ENCODE assay signal across 33 cellular contexts in genomic region chr12:102676812-102677211, GRCh38.
DNase-seq lines count a peak whose midpoint lies in the region; ATAC-seq, FAIRE-seq and TF ChIP-seq lines count a peak whose summit lies in the region.
"Had no signal": no experiment of that assay in that cellular context is flagged by ENCODE, and none has a peak within 500 bp of the region (broad histone marks: within the 10 kb centered on the region; RNA-seq: fewer than 3 reads in every experiment).

No MANE protein-coding gene starts in this region.

- no peaks in the 10 kb centered on the region for H3K79me2 ChIP-seq in HepG2 (ENCODE audit: insufficient read depth, low read length)

- intact Hi-C loops in right lobe of liver (cut with DNase I) = no loop called here
- intact Hi-C loops in HepG2 (cut with micrococcal nuclease; ENCODE audit: unreplicated experiment) = no loop called here

- peak; percentile 25 to 59 (median 47) for DNase-seq in right lobe of liver
- DNase-seq in HepG2 (ENCODE audit: low spot score) = no peak
- peak; percentile 47 for DNase-seq in left lobe of liver (ENCODE audit: low spot score)
- DNase-seq in mesenchymal stem cell = no peak
- DNase-seq in DMS153 treated with DMSO at 0.1 percent for 48 hours (lab: John Stamatoyannopoulos, UW; ENCODE audit: unreplicated experiment) = no peak
- DNase-seq: 8988T; ACHN; AML-193; BE2C; C1 segment of cervical spinal cord; Caco-2; Calu3; CD4-positive, alpha-beta memory T cell; CD4-positive, alpha-beta T cell; CD4-positive, CD25-positive, alpha-beta regulatory T cell; CD8-positive, alpha-beta memory T cell; CD8-positive, alpha-beta T cell; COR-L47; DMS 273 treated with DMSO at 0.1 percent for 48 hours; DMS153; DMS53; DMS79; DMS79 treated with DMSO at 0.1 percent for 48 hours; DND-41; EL had no signal

- no peak for TF ChIP-seq EP300 in HepG2 (IDR thresholded peaks at IDR 0.05; ENCODE audit: low read depth in 2 of 2, low read length in 2 of 2)
- no peak for TF ChIP-seq EP300 in HepG2 (CRISPR knock-in tag; IDR thresholded peaks at IDR 0.05; ENCODE audit: borderline replicate concordance)

- WGBS in right lobe of liver (ENCODE audit: insufficient coverage, low coverage, low lambda C conversion rate, missing lambda C conversion rate) = 20% methylated on average over 1 of the region's 1 CpG
- no CpG with 5 or more reads among the region's 1 CpG for WGBS in HepG2 (ENCODE audit: low lambda C conversion rate)
- WGBS in mesenchymal stem cell = 75% methylated on average over 1 of the region's 1 CpG

- H3K27ac ChIP-seq in right lobe of liver (no peak overlapping the region), HepG2 (ENCODE audit: extremely low read length, insufficient read depth, low read length) (no peak overlapping the region), mesenchymal stem cell (ENCODE audit: low read length, poor library complexity, severe bottlenecking) (no peak overlapping the region)
- H3K27ac ChIP-seq: 22Rv1; A549; BLaER1; BLaER1 treated with 17β-estradiol and CSF1 and Interleukin-3, amounts not matched to agents 10 nM and 100 nM; C4-2B had no signal

- no peak overlapping the region for H2BK120ac ChIP-seq in mesenchymal stem cell (ENCODE audit: low read depth, low read length)

- H3K4me3 ChIP-seq in right lobe of liver (no peak overlapping the region), HepG2 (replicated peaks in 1 of 3; ENCODE audit: insufficient read depth in 1 of 3, low read depth in 2 of 3, low read length in 3 of 3) (no peak overlapping the region), mesenchymal stem cell (ENCODE audit: insufficient read depth in 1 of 2, low read depth in 1 of 2, low read length in 2 of 2) (no peak overlapping the region)
- H3K4me3 ChIP-seq: A549; BLaER1; BLaER1 treated with 17β-estradiol and CSF1 and Interleukin-3, amounts not matched to agents 10 nM and 100 nM had no signal

- CTCF ChIA-PET in HepG2 (lab: Yijun Ruan, JAX; ENCODE audit: low intra/inter-chr PET ratio, low total read pairs) = no interaction called here

- H2AFZ ChIP-seq in HepG2 (ENCODE audit: low read length) = no peak overlapping the region
- no peak overlapping the region for H2AFZ ChIP-seq in mesenchymal stem cell (ENCODE audit: low read depth, low read length)

- H3K18ac ChIP-seq in mesenchymal stem cell (ENCODE audit: low read depth in 1 of 2, low read length in 2 of 2) = no peak overlapping the region

- H3K23ac ChIP-seq in mesenchymal stem cell (ENCODE audit: low read length in 2 of 2) = no peak overlapping the region

- H2AK5ac ChIP-seq in mesenchymal stem cell (ENCODE audit: low read length, severe bottlenecking) = no peak overlapping the region

- H3K4me1 ChIP-seq in right lobe of liver = peaks cover 0 to 7% (median 3%) of the 10 kb centered on the region in 4 donors
- no peaks in the 10 kb centered on the region for H3K4me1 ChIP-seq in HepG2 (ENCODE audit: insufficient read depth, low read length)
- no peaks in the 10 kb centered on the region for H3K4me1 ChIP-seq in mesenchymal stem cell (ENCODE audit: control insufficient read depth, insufficient read depth, low read depth, low read length)
- H3K4me1 ChIP-seq: A549; BE2C; BLaER1; BLaER1 treated with 17β-estradiol and CSF1 and Interleukin-3, amounts not matched to agents 10 nM and 100 nM; Caco-2 had no signal

- ATAC-seq in right lobe of liver (peak; percentile 41 to 92 (median 52)), HepG2 (no peak), left lobe of liver (peak; percentile 79), GM19324 (IDR thresholded peaks at IDR 0.05; ENCODE audit: low FRiP score, unreplicated experiment) (no peak)
- ATAC-seq: A549; CD8-positive, alpha-beta T cell had no signal

- no peak for TF ChIP-seq RAD21 in HepG2 (CRISPR knock-in tag; IDR thresholded peaks at IDR 0.05)

- no peaks in the 10 kb centered on the region for H3K9me3 ChIP-seq in right lobe of liver
- peaks cover 19% of the 10 kb centered on the region for H3K9me3 ChIP-seq in HepG2 (ENCODE audit: low read length)
- H3K9me3 ChIP-seq in mesenchymal stem cell (ENCODE audit: control insufficient read depth, low read length) = peaks cover 29% of the 10 kb centered on the region
- H3K9me3 ChIP-seq: BE2C had no signal

- no peak overlapping the region for H3K4ac ChIP-seq in mesenchymal stem cell (ENCODE audit: low read depth in 1 of 2, low read length in 2 of 2)

- no peaks in the 10 kb centered on the region for H4K20me1 ChIP-seq in HepG2 (ENCODE audit: insufficient read depth, low read length)
- H4K20me1 ChIP-seq: BLaER1; BLaER1 treated with 17β-estradiol and CSF1 and Interleukin-3, amounts not matched to agents 10 nM and 100 nM had no signal

- TF ChIP-seq CTCF in right lobe of liver (IDR thresholded peaks at IDR 0.05) (no peak), HepG2 (CRISPR knock-in tag; IDR thresholded peaks at IDR 0.05) (no peak)

- H2BK15ac ChIP-seq in mesenchymal stem cell (ENCODE audit: low read depth, poor library complexity, severe bottlenecking) = no peak overlapping the region

- POLR2A ChIA-PET in HepG2 (lab: Yijun Ruan, JAX) = no interaction called here

- in situ Hi-C loops in HepG2 (cut with HindIII; ENCODE audit: extremely low pct_ligation_motif_present, low pct_unique_long_range_greater_than_20kb) = no loop called here

- no peak overlapping the region for H4K91ac ChIP-seq in mesenchymal stem cell (ENCODE audit: low read length)

- H2BK5ac ChIP-seq in mesenchymal stem cell (ENCODE audit: low read depth, low read length, poor library complexity, severe bottlenecking) = no peak overlapping the region

- no peaks in the 10 kb centered on the region for H3K79me1 ChIP-seq in mesenchymal stem cell (replicated peaks; ENCODE audit: low read length, poor library complexity, severe bottlenecking)

- H3K4me2 ChIP-seq in HepG2 (ENCODE audit: low read depth, low read length) (no peak overlapping the region), mesenchymal stem cell (ENCODE audit: low read length, poor library complexity, severe bottlenecking) (no peak overlapping the region)
- H3K4me2 ChIP-seq: A549; BLaER1; BLaER1 treated with 17β-estradiol and CSF1 and Interleukin-3, amounts not matched to agents 10 nM and 100 nM had no signal

- H3K36me3 ChIP-seq in right lobe of liver = no peaks in the 10 kb centered on the region
- H3K36me3 ChIP-seq in HepG2 (replicated peaks in 1 of 2; ENCODE audit: control insufficient read depth in 1 of 2, insufficient read depth in 2 of 2, low read length in 2 of 2) = no peaks in the 10 kb centered on the region
- H3K36me3 ChIP-seq in mesenchymal stem cell (ENCODE audit: control insufficient read depth in 1 of 2, insufficient read depth in 2 of 2, low read depth in 1 of 2, low read length in 2 of 2) = no peaks in the 10 kb centered on the region
- H3K36me3 ChIP-seq: BE2C; BLaER1; BLaER1 treated with 17β-estradiol and CSF1 and Interleukin-3, amounts not matched to agents 10 nM and 100 nM had no signal

- H4K8ac ChIP-seq in mesenchymal stem cell (ENCODE audit: low read length) = peak overlapping the region; percentile 14

- H2BK12ac ChIP-seq in mesenchymal stem cell (ENCODE audit: low read length in 2 of 2) = no peak overlapping the region

- H3K9ac ChIP-seq in HepG2 (ENCODE audit: insufficient read depth, low read depth, low read length) (no peak overlapping the region), mesenchymal stem cell (ENCODE audit: low read length) (no peak overlapping the region)
- H3K9ac ChIP-seq: BLaER1; BLaER1 treated with 17β-estradiol and CSF1 and Interleukin-3, amounts not matched to agents 10 nM and 100 nM had no signal

- FAIRE-seq in HepG2 (lab: Jason Lieb, UNC) = no peak
- FAIRE-seq: A204.1, A549, D721Med had no signal

- H3K27me3 ChIP-seq in right lobe of liver (no peaks in the 10 kb centered on the region), HepG2 (ENCODE audit: control insufficient read depth in 1 of 2, insufficient read depth in 2 of 2, low read length in 2 of 2) (no peaks in the 10 kb centered on the region), mesenchymal stem cell (ENCODE audit: control insufficient read depth in 1 of 2, insufficient read depth in 1 of 2, low read length in 2 of 2) (no peaks in the 10 kb centered on the region)
- H3K27me3 ChIP-seq: BE2C; BLaER1; BLaER1 treated with 17β-estradiol and CSF1 and Interleukin-3, amounts not matched to agents 10 nM and 100 nM had no signal

- H3K14ac ChIP-seq in mesenchymal stem cell (ENCODE audit: low read length in 2 of 2) = no peak overlapping the region

- no peak for TF ChIP-seq POLR2A in right lobe of liver (IDR thresholded peaks at IDR 0.05)
- no peak for TF ChIP-seq POLR2A in HepG2 (IDR thresholded peaks at IDR 0.05; ENCODE audit: insufficient read depth in 1 of 2, low read depth in 2 of 2, low read length in 2 of 2)

- no TSS peak for BruUV-seq in HepG2 (replicated peaks; lab: Mats Ljungman, UMichigan)

TF ChIP-seq in HepG2, 621 proteins besides CTCF, POLR2A, EP300 and RAD21 (continues in another document):
- TF ChIP-seq SNRNP70 (IDR thresholded peaks at IDR 0.05; ENCODE audit: low read depth, low read length) (no peak), ZMAT5 (CRISPR knock-in tag; IDR thresholded peaks at IDR 0.05; ENCODE audit: borderline replicate concordance, low read depth) (no peak), RXRB (CRISPR knock-in tag; IDR thresholded peaks at IDR 0.05; ENCODE audit: borderline replicate concordance) (no peak), HOXA9 (CRISPR knock-in tag; IDR thresholded peaks at IDR 0.05; ENCODE audit: borderline replicate concordance) (no peak)

Comparison
In these comparisons a context has a peak if more than half of its experiments do, and no peak if none do; other contexts are left out.
1. ATAC-seq: peak in right lobe of liver (4 of 4) and left lobe of liver (single experiment); none in HepG2 (single experiment) and GM19324 (single experiment).
2. DNase-seq: peak in right lobe of liver (3 of 3) and left lobe of liver (single experiment); none in HepG2 (single experiment), mesenchymal stem cell (single experiment) and DMS153 treated with DMSO at 0.1 percent for 48 hours (single experiment).